ENCODE assay signal across 11 cellular contexts in the genomic region with DNA sequence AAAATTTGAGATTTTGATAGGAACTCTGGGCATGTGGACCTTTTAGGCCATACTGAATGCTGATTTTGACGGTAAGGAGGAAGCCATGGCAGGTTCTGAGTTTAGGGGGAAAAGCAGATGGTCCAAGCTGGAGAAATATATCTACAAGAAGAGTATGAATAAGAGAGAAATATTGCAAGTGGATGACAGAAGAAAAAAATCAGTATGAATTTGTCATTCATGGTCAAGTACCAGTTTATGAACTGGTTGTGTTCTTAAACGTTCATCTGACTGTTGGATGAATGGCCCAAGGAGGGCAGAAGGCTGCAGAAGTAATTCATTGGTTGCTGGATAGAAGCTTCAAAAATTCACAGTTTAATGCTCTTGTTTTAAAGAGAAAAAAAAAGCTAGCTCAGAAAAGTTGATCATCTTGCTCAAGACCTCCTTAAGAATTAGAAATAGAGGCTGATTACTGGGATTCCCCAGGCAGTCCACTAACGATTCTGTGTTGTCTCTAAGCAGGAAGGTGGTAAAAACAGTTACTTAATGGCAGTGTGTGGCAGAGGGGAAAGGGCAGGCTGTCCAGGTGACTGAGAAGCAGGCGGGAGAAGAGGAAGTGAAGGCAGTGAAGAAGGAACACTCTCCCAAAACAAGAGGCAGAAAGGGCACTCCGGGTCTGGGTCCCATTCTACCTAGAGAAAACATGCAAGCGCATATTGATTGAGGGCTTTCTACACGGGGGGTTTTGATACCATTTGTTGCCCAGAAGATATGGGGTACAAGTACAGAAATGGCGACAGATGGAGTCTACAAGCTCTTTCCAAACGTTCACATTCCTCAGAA. TPM values are rescaled to one million over a fixed set of nuclear protein-coding genes. Genes with fewer than 3 reads are reported as not detected.
DNase-seq lines count a peak whose midpoint lies in the region; ATAC-seq and TF ChIP-seq lines count a peak whose summit lies in the region.
"Had no signal": no experiment of that assay in that cellular context is flagged by ENCODE, and none has a peak within 500 bp of the region (broad histone marks: within the 10 kb centered on the region; RNA-seq: fewer than 3 reads in every experiment).

No MANE protein-coding gene starts in this region.

- ATAC-seq in memory B cell (ENCODE audit: low read depth) (no peak), left lung (no peak)
- ATAC-seq: activated naive CD4-positive, alpha-beta T cell treated with anti-CD3 and anti-CD28 coated beads, Interleukin-2, amount 50 U/mL, for 72 hours had no signal

- H3K27ac Mint-ChIP-seq in CD14-positive monocyte, result peak overlapping the region in 5 of 7 donors; percentile 17 to 67 (median 56)
- no peak overlapping the region for H3K27ac Mint-ChIP-seq in memory B cell

- H3K27me3 Mint-ChIP-seq in CD14-positive monocyte (ENCODE audit: low read depth in 3 of 3) (peaks cover 2 to 4% (median 3%) of the 10 kb centered on the region in 3 donors), memory B cell (no peaks in the 10 kb centered on the region)

- H3K4me1 Mint-ChIP-seq in CD14-positive monocyte, result peaks cover 59% of the 10 kb centered on the region
- H3K4me1 Mint-ChIP-seq in memory B cell, result peaks cover 58% of the 10 kb centered on the region

- no peaks in the 10 kb centered on the region for H3K9me2 ChIP-seq in SU-DHL-6 (replicated peaks; ENCODE audit: insufficient read depth, low read length)

- H3K36me3 Mint-ChIP-seq in CD14-positive monocyte (peaks cover 2 to 7% of the 10 kb centered on the region in 2 donors), memory B cell (peaks cover 6% of the 10 kb centered on the region)

- peak overlapping the region; percentile 3; the same call in 1 of the 2 replicates for H3K27ac ChIP-seq in SU-DHL-6 (ENCODE audit: low read depth, low read length)
- no peak overlapping the region for H3K27ac ChIP-seq in colonic mucosa
- H3K27ac ChIP-seq in left lung, result no peak overlapping the region

- no peaks in the 10 kb centered on the region for H4K20me1 ChIP-seq in SU-DHL-6 (ENCODE audit: low read depth, low read length)

- DNase-seq in CD14-positive monocyte (ENCODE audit: low spot score) (no peak), GM12864 (ENCODE audit: low read depth) (no peak), memory B cell (ENCODE audit: low spot score in 2 of 2) (peak in 1 of 2 donors; percentile 29), colonic mucosa (no peak), MG63 (no peak), left lung (no peak), NOMO-1 treated with DMSO at 0.1 percent for 48 hours (lab: John Stamatoyannopoulos, UW; ENCODE audit: unreplicated experiment) (no peak)
- DNase-seq: NCI-H2227 treated with DMSO at 0.1 percent for 48 hours; stimulated activated CD4-positive, alpha-beta T cell treated with anti-CD3 and anti-CD28 coated beads, Interleukin-2, amount 100 ng/mL, for 48 hours had no signal

- peak overlapping the region; percentile 63 for H3K4me3 ChIP-seq in GM12864 (ENCODE audit: low read depth, low read length)
- H3K4me3 ChIP-seq in SU-DHL-6 (ENCODE audit: insufficient read depth, low read length, poor library complexity, severe bottlenecking), result no peak overlapping the region
- no peak overlapping the region for H3K4me3 ChIP-seq in colonic mucosa
- H3K4me3 ChIP-seq in MG63, result no peak overlapping the region
- no peak overlapping the region for H3K4me3 ChIP-seq in left lung

- no peak overlapping the region for H2AFZ ChIP-seq in SU-DHL-6 (ENCODE audit: low read depth, low read length, severe bottlenecking)

- H3K4me3 Mint-ChIP-seq in CD14-positive monocyte (peak overlapping the region; percentile 4 to 85), memory B cell (peak overlapping the region; percentile 71)

- H3K9ac ChIP-seq in SU-DHL-6 (ENCODE audit: low read length) (no peak overlapping the region), colonic mucosa (ENCODE audit: low read depth in 2 of 2, low read length in 2 of 2) (no peak overlapping the region)

- H3K4me1 ChIP-seq in colonic mucosa (peaks cover 5% of the 10 kb centered on the region), left lung (peaks cover 13 to 42% of the 10 kb centered on the region in 2 donors)

- H3K27me3 ChIP-seq in SU-DHL-6 (ENCODE audit: low read length) (no peaks in the 10 kb centered on the region), colonic mucosa (no peaks in the 10 kb centered on the region), MG63 (no peaks in the 10 kb centered on the region), left lung (no peaks in the 10 kb centered on the region)

- H3K4me2 ChIP-seq in SU-DHL-6 (ENCODE audit: low read depth, low read length, poor library complexity, severe bottlenecking), result no peak overlapping the region

- H3K9me3 ChIP-seq in SU-DHL-6 (ENCODE audit: insufficient read depth, low read length) (no peaks in the 10 kb centered on the region), colonic mucosa (no peaks in the 10 kb centered on the region), MG63 (no peaks in the 10 kb centered on the region), left lung (no peaks in the 10 kb centered on the region)

- H3K36me3 ChIP-seq in SU-DHL-6 (ENCODE audit: low read length) (no peaks in the 10 kb centered on the region), colonic mucosa (no peaks in the 10 kb centered on the region), MG63 (no peaks in the 10 kb centered on the region), left lung (no peaks in the 10 kb centered on the region)

- H3K9me3 Mint-ChIP-seq in CD14-positive monocyte, result peaks cover 0 to 4% (median 0%) of the 10 kb centered on the region in 7 donors
- peaks cover 3% of the 10 kb centered on the region for H3K9me3 Mint-ChIP-seq in memory B cell
- H3K9me3 Mint-ChIP-seq: activated naive CD4-positive, alpha-beta T cell treated with anti-CD3 and anti-CD28 coated beads, Interleukin-2, amount 50 U/mL, for 72 hours had no signal

- TF ChIP-seq CTCF in CD14-positive monocyte (IDR thresholded peaks at IDR 0.05) (no peak), GM12864 (IDR thresholded peaks at IDR 0.05; ENCODE audit: low read depth, low read length, missing control alignments) (no peak), SU-DHL-6 (IDR thresholded peaks at IDR 0.05; ENCODE audit: insufficient read depth, low read length, poor library complexity, severe bottlenecking) (no peak), colonic mucosa (IDR thresholded peaks at IDR 0.05) (no peak), left lung (IDR thresholded peaks at IDR 0.05) (no peak)

- intact Hi-C loops in CD14-positive monocyte (cut with micrococcal nuclease), result loop anchor here (2.0 to 5.0 kb wide), 2 partner anchors 33 to 34 kb away; no protein-coding TSS in a partner anchor
- intact Hi-C loops in colonic mucosa (cut with DNase I), result no loop called here
- intact Hi-C loops in left lung (cut with DNase I), result no loop called here

- H3K79me2 ChIP-seq in SU-DHL-6 (ENCODE audit: insufficient read depth, low read length), result no peaks in the 10 kb centered on the region

- peaks cover 20% of the 10 kb centered on the region for H3F3A ChIP-seq in SU-DHL-6 (ENCODE audit: insufficient read depth)

RNA-seq across cellular contexts. Expression of gene DUSP22, which starts 2.0 kb away (rescaled TPM):
- 100 to 1,000 TPM; 107 to 117 TPM for polyA plus RNA-seq in CD14-positive monocyte
- total RNA-seq in colonic mucosa (10 to 100 TPM; 20.5 to 24.5 TPM), left lung (10 to 100 TPM; 47.0 to 48.8 TPM)
- total RNA-seq in MG63 (2014; rRNA removed; shearing (Covaris generic); ENCODE audit: low replicate concordance), result 4.5 TPM in 2 replicates

Comparison
In these comparisons a context has a peak if more than half of its experiments do, and no peak if none do; other contexts are left out.
1. intact Hi-C loops: an anchor here in CD14-positive monocyte (2.0 to 5.0 kb wide); none called in colonic mucosa and left lung.